ENCODE assay signal across 9 cellular contexts in the genomic region with DNA sequence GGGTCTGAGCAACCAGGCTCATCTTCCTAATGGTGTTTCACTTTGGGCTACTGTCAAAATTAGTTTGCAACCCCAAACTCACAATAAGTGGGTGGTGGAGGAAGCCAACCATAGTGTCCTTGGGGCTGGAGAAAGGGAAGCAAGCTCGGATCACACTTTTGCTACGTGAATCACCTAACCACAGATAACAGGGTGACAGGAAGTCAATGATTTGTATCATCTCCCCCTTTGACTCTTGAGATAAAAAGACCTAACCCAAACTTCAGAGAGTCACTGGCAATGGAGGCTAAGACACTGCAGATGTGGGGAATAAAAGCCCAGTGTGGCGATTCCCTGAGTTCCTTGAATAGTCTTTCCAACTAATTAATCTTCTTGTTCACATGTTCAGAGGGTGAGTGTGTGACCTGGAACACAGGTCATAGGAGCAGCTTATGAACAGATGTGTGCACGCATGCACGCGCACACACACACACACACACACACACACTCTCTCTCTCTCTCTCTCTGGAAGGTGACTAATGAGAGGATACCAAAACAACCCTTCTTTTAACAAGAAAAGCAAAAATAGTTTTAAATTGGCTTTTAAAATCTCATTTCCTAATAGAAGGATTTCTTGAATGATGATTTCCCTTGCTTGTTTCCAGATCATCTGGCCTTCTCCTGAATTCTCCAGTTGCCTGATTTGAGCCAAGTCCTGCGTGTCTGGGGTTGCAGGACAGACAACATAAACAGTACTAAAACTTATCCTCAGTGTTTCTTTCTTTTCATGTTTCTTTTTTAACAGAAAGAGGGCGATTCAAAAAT. TPM values are rescaled to one million over a fixed set of nuclear protein-coding genes. Genes with fewer than 3 reads are reported as not detected.
DNase-seq lines count a peak whose midpoint lies in the region; ATAC-seq and TF ChIP-seq lines count a peak whose summit lies in the region.
"Had no signal": no experiment of that assay in that cellular context is flagged by ENCODE, and none has a peak within 500 bp of the region (broad histone marks: within the 10 kb centered on the region; RNA-seq: fewer than 3 reads in every experiment).

No MANE protein-coding gene starts in this region.

- ATAC-seq in Right ventricle myocardium inferior (peak; percentile 22), left ventricle myocardium superior (peak; percentile 63)

- peaks cover 97% of the 10 kb centered on the region for H3K4me1 Mint-ChIP-seq in activated T-cell treated with anti-CD3 and anti-CD28 coated beads, Interleukin-2, amount 50 U/mL, for 24 hours (ENCODE audit: low read depth)

- H3K27me3 Mint-ChIP-seq in activated T-cell treated with anti-CD3 and anti-CD28 coated beads, Interleukin-2, amount 50 U/mL, for 24 hours = no peaks in the 10 kb centered on the region

- H3K27me3 ChIP-seq in uterus (no peaks in the 10 kb centered on the region), BE2C (peaks cover 6% of the 10 kb centered on the region)

- no peaks in the 10 kb centered on the region for H3K36me3 Mint-ChIP-seq in activated T-cell treated with anti-CD3 and anti-CD28 coated beads, Interleukin-2, amount 50 U/mL, for 24 hours (ENCODE audit: low read depth)

- TF ChIP-seq POLR2A in uterus (IDR thresholded peaks at IDR 0.05) (no peak), lower leg skin (IDR thresholded peaks at IDR 0.05) (no peak)

- peak overlapping the region; percentile 31 for H3K4me3 Mint-ChIP-seq in activated T-cell treated with anti-CD3 and anti-CD28 coated beads, Interleukin-2, amount 50 U/mL, for 24 hours

- H3K36me3 ChIP-seq in uterus (no peaks in the 10 kb centered on the region), BE2C (no peaks in the 10 kb centered on the region)

- peak overlapping the region; percentile 83 for H3K27ac Mint-ChIP-seq in activated T-cell treated with anti-CD3 and anti-CD28 coated beads, Interleukin-2, amount 50 U/mL, for 24 hours
- H3K27ac Mint-ChIP-seq: progenitor cell of endocrine pancreas had no signal

- no peaks in the 10 kb centered on the region for H3K9me3 Mint-ChIP-seq in activated T-cell treated with anti-CD3 and anti-CD28 coated beads, Interleukin-2, amount 50 U/mL, for 24 hours

- DNase-seq in Right ventricle myocardium inferior (ENCODE audit: missing footprints) (no peak), cardiac septum (ENCODE audit: low spot score) (no peak), left ventricle myocardium superior (no peak), uterus (peak in 1 of 2 donors; percentile 29), BE2C (no peak), GDM1 (lab: John Stamatoyannopoulos, UW) (no peak), lower leg skin (ENCODE audit: low spot score in 2 of 2) (no peak)
- DNase-seq in activated T-cell treated with anti-CD3 and anti-CD28 coated beads, Interleukin-2, amount 50 U/mL, for 24 hours = no peak

- H3K27ac ChIP-seq in uterus = peak overlapping the region; percentile 34 to 53

- no peak overlapping the region for H3K4me3 ChIP-seq in uterus
- H3K4me3 ChIP-seq in BE2C (ENCODE audit: low read depth, low read length) = no peak overlapping the region
- no peak overlapping the region for H3K4me3 ChIP-seq in lower leg skin (ENCODE audit: low read depth, poor library complexity, severe bottlenecking)

- WGBS in lower leg skin, 2 donors = 42 to 52% methylated on average over 8 of the region's 8 CpGs

- H3K9me3 ChIP-seq in uterus = no peaks in the 10 kb centered on the region
- H3K9me3 ChIP-seq in BE2C = no peaks in the 10 kb centered on the region

- TF ChIP-seq CTCF in uterus (IDR thresholded peaks at IDR 0.05) (no peak), BE2C (IDR thresholded peaks at IDR 0.05; ENCODE audit: low read depth, low read length) (no peak), lower leg skin (IDR thresholded peaks at IDR 0.05) (no peak)

- H3K4me1 ChIP-seq in uterus (peaks cover 0 to 6% of the 10 kb centered on the region in 2 donors), BE2C (no peaks in the 10 kb centered on the region)

- intact Hi-C loops in Right ventricle myocardium inferior (cut with DNase I) = no loop called here
- intact Hi-C loops in cardiac septum (cut with DNase I) = no loop called here
- intact Hi-C loops in left ventricle myocardium superior (cut with micrococcal nuclease) = no loop called here
- intact Hi-C loops in uterus (cut with DNase I; ENCODE audit: low total_unique reads) = no loop called here
- intact Hi-C loops in lower leg skin (cut with DNase I; ENCODE audit: low total_unique reads) = no loop called here

RNA-seq across cellular contexts. Expression of a gene that starts 21.2 kb away (rescaled TPM):
- total RNA-seq in Right ventricle myocardium inferior (34.9 TPM), cardiac septum (30.6 TPM), left ventricle myocardium superior (39.6 TPM), uterus (100 to 1,000 TPM in 3 of 4 donors, 10 to 100 TPM in 1; 79.1 to 197 (median 107) TPM), lower leg skin (100 to 1,000 TPM; 189 to 292 (median 271) TPM)
- 1.2 TPM for polyA plus RNA-seq in BE2C (2012; ENCODE audit: insufficient read depth, insufficient read length, low read depth)
